Comparison of ENCODE assay signal across 9 cellular contexts in genomic region chrX:48683411-48683982, GRCh38. TPM values are rescaled to one million over a fixed set of nuclear protein-coding genes. Genes with fewer than 3 reads are reported as not detected.
A peak's percentile ranks its signal among the peaks of the same experiment; 100 is the strongest.
DNase-seq lines count a peak whose midpoint lies in the region; ATAC-seq and TF ChIP-seq lines count a peak whose summit lies in the region.
"Had no signal": no experiment of that assay in that cellular context is flagged by ENCODE, and none has a peak within 500 bp of the region (broad histone marks: within the 10 kb centered on the region; RNA-seq: fewer than 3 reads in every experiment).

TSS of gene WAS (plus strand) at chrX:48683799. CDS start at chrX:48683854, 55 bp downstream.

- H3K27me3 ChIP-seq in SU-DHL-6 (ENCODE audit: low read length): no peaks in the 10 kb centered on the region
- no peaks in the 10 kb centered on the region for H3K27me3 ChIP-seq in H9 (ENCODE audit: insufficient read depth, low read length)

- H3K56ac ChIP-seq in H9 (ENCODE audit: insufficient read length, low read depth, low read length): no peak within 1 kb of the TSS

- H3K4me2 ChIP-seq in SU-DHL-6 (ENCODE audit: low read depth, low read length, poor library complexity, severe bottlenecking): peak within 1 kb of the TSS; percentile 93
- H3K4me2 ChIP-seq in H9 (ENCODE audit: insufficient read depth, insufficient read length, low read length): no peak within 1 kb of the TSS

- H3K9me2 ChIP-seq in SU-DHL-6 (replicated peaks; ENCODE audit: insufficient read depth, low read length): no peaks in the 10 kb centered on the region

- H3K4me3 Mint-ChIP-seq in dendritic cell treated with granulocyte-macrophage colony-stimulating factor and Interleukin-4, amounts not matched to agents 40 ng/mL and 50 ng/mL, for 4 days: peak within 1 kb of the TSS; percentile 99
- H3K4me3 Mint-ChIP-seq in progenitor cell of endocrine pancreas (ENCODE audit: low read depth) (no peak within 1 kb of the TSS), H9 (no peak within 1 kb of the TSS)

- H2AK5ac ChIP-seq in H9 (ENCODE audit: insufficient read length, low read length): no peak within 1 kb of the TSS

- intact Hi-C loops in dendritic cell treated with granulocyte-macrophage colony-stimulating factor and Interleukin-4, amounts not matched to agents 40 ng/mL and 50 ng/mL, for 4 days (cut with micrococcal nuclease): loop anchor here (1.0 to 5.0 kb wide), 3 partner anchors 13 to 213 kb away; partner anchors contain the start of genes HDAC6, PQBP1, SUV39H1 and TIMM17B

- WGBS in H9 (ENCODE audit: extremely low coverage, insufficient read length, low lambda C conversion rate): no CpG with 5 or more reads among the region's 13 CpGs

- no peaks in the 10 kb centered on the region for H4K20me1 ChIP-seq in SU-DHL-6 (ENCODE audit: low read depth, low read length)
- no peaks in the 10 kb centered on the region for H4K20me1 ChIP-seq in H9 (ENCODE audit: control insufficient read depth, insufficient read depth, insufficient read length)

- H2AFZ ChIP-seq in SU-DHL-6 (ENCODE audit: low read depth, low read length, severe bottlenecking) (peak within 1 kb of the TSS; percentile 94), H9 (ENCODE audit: low read length) (no peak within 1 kb of the TSS)

- H3K18ac ChIP-seq in H9 (ENCODE audit: insufficient read length, low read depth, low read length): no peak within 1 kb of the TSS

- no peak within 1 kb of the TSS for H2BK20ac ChIP-seq in H9 (ENCODE audit: low read depth, low read length, poor library complexity, severe bottlenecking)

- peaks cover 80% of the 10 kb centered on the region for H3K4me1 Mint-ChIP-seq in dendritic cell treated with granulocyte-macrophage colony-stimulating factor and Interleukin-4, amounts not matched to agents 40 ng/mL and 50 ng/mL, for 4 days (ENCODE audit: low read depth)
- no peaks in the 10 kb centered on the region for H3K4me1 Mint-ChIP-seq in progenitor cell of endocrine pancreas (ENCODE audit: low read depth)
- H3K4me1 Mint-ChIP-seq in H9: no peaks in the 10 kb centered on the region

- no peaks in the 10 kb centered on the region for H3K4me1 ChIP-seq in H9 (ENCODE audit: insufficient read depth, low read length)

- no peak within 1 kb of the TSS for H4K5ac ChIP-seq in H9 (ENCODE audit: insufficient read length, low read depth, low read length)

- peak within 1 kb of the TSS; percentile 99 for H3K27ac Mint-ChIP-seq in dendritic cell treated with granulocyte-macrophage colony-stimulating factor and Interleukin-4, amounts not matched to agents 40 ng/mL and 50 ng/mL, for 4 days
- H3K27ac Mint-ChIP-seq in progenitor cell of endocrine pancreas (no peak within 1 kb of the TSS), H9 (no peak within 1 kb of the TSS)

- H2BK15ac ChIP-seq in H9 (ENCODE audit: low read depth, low read length): no peak within 1 kb of the TSS

- H3K9ac ChIP-seq in SU-DHL-6 (ENCODE audit: low read length) (peak within 1 kb of the TSS; percentile 88), H9 (ENCODE audit: extremely low read depth, insufficient read length, low read length) (no peak within 1 kb of the TSS)

- DNase-seq in GM13976 (ENCODE audit: low spot score): peak; percentile 79
- peak; percentile 17 to 25 for DNase-seq in stimulated activated CD4-positive, alpha-beta T cell treated with anti-CD3 and anti-CD28 coated beads, Interleukin-4, amount 100 ng/mL, for 4 hours
- DNase-seq in progenitor cell of endocrine pancreas (ENCODE audit: low spot score, unreplicated experiment): no peak
- no peak for DNase-seq in NCI-H1436 treated with DMSO at 0.1 percent for 48 hours (lab: John Stamatoyannopoulos, UW)
- no peak for DNase-seq in H9

- H3K27ac ChIP-seq in SU-DHL-6 (ENCODE audit: low read depth, low read length) (peak within 1 kb of the TSS; percentile 72), H9 (ENCODE audit: insufficient read length, low read depth, low read length) (no peak within 1 kb of the TSS)

- peaks cover 16% of the 10 kb centered on the region for H3K79me2 ChIP-seq in SU-DHL-6 (ENCODE audit: insufficient read depth, low read length)
- no peaks in the 10 kb centered on the region for H3K79me2 ChIP-seq in H9 (ENCODE audit: insufficient read depth, low read length)

- H3K9me3 ChIP-seq in SU-DHL-6 (ENCODE audit: insufficient read depth, low read length) (no peaks in the 10 kb centered on the region), H9 (ENCODE audit: control insufficient read depth, low read depth, low read length) (peaks cover 48% of the 10 kb centered on the region)

- no peak within 1 kb of the TSS for H4K91ac ChIP-seq in H9 (ENCODE audit: insufficient read length, low read depth, low read length)

- peak; percentile 54 for ATAC-seq in HG02588 (IDR thresholded peaks at IDR 0.05; ENCODE audit: unreplicated experiment)

- peaks cover 49% of the 10 kb centered on the region for H3K36me3 Mint-ChIP-seq in dendritic cell treated with granulocyte-macrophage colony-stimulating factor and Interleukin-4, amounts not matched to agents 40 ng/mL and 50 ng/mL, for 4 days (ENCODE audit: low read depth)
- H3K36me3 Mint-ChIP-seq in progenitor cell of endocrine pancreas (ENCODE audit: insufficient read depth): peaks cover 1% of the 10 kb centered on the region
- H3K36me3 Mint-ChIP-seq in H9 (ENCODE audit: insufficient read depth in 1 of 3, low read depth in 3 of 3): peaks cover 3 to 8% (median 7%) of the 10 kb centered on the region in 3 experiments; a peak in 5 of 7 replicates

- no peak within 1 kb of the TSS for H3K14ac ChIP-seq in H9 (ENCODE audit: insufficient read depth, low read length)

- no peaks in the 10 kb centered on the region for H3K79me1 ChIP-seq in H9 (ENCODE audit: insufficient read depth, low read depth, low read length, poor library complexity, severe bottlenecking)

- H3K9me3 Mint-ChIP-seq in dendritic cell treated with granulocyte-macrophage colony-stimulating factor and Interleukin-4, amounts not matched to agents 40 ng/mL and 50 ng/mL, for 4 days: no peaks in the 10 kb centered on the region
- peaks cover 28% of the 10 kb centered on the region for H3K9me3 Mint-ChIP-seq in progenitor cell of endocrine pancreas (ENCODE audit: low read depth)
- H3K9me3 Mint-ChIP-seq in H9: peaks cover 70 to 82% of the 10 kb centered on the region in 2 experiments

- H3K23ac ChIP-seq in H9 (ENCODE audit: insufficient read length, low read depth, low read length): no peak within 1 kb of the TSS

- no peak within 1 kb of the TSS for H2BK12ac ChIP-seq in H9 (ENCODE audit: insufficient read length, low read depth, low read length)

- H3K4ac ChIP-seq in H9 (ENCODE audit: low read depth, low read length): no peak within 1 kb of the TSS

- TF ChIP-seq CTCF in GM13976 (IDR thresholded peaks at IDR 0.05; ENCODE audit: borderline replicate concordance, control extremely low read depth, extremely low read depth, insufficient read depth, missing control alignments) (no peak), SU-DHL-6 (IDR thresholded peaks at IDR 0.05; ENCODE audit: insufficient read depth, low read length, poor library complexity, severe bottlenecking) (no peak), progenitor cell of endocrine pancreas (IDR thresholded peaks at IDR 0.05; ENCODE audit: unreplicated experiment) (no peak), H9 (conservative IDR thresholded peaks at IDR 0.05) (no peak)

- in situ Hi-C loops in GM13976 (cut with MboI; ENCODE audit: low sequenced_read_pairs, unreplicated experiment): no loop called here

- H2BK120ac ChIP-seq in H9 (ENCODE audit: low read depth, low read length, poor library complexity, severe bottlenecking): no peak within 1 kb of the TSS

- H3K36me3 ChIP-seq in SU-DHL-6 (ENCODE audit: low read length): no peaks in the 10 kb centered on the region; the same call in 1 of the 2 replicates

- 0 out of 2 replicates have a peak, but pooled peaks cover under 1% of the 10 kb centered on the region for H3F3A ChIP-seq in SU-DHL-6 (ENCODE audit: insufficient read depth)

- H4K8ac ChIP-seq in H9 (replicated peaks; ENCODE audit: insufficient read length, low read depth, low read length): no peak within 1 kb of the TSS

- H3K4me3 ChIP-seq in SU-DHL-6 (ENCODE audit: insufficient read depth, low read length, poor library complexity, severe bottlenecking): peak within 1 kb of the TSS; percentile 93

- no peaks in the 10 kb centered on the region for H3K27me3 Mint-ChIP-seq in dendritic cell treated with granulocyte-macrophage colony-stimulating factor and Interleukin-4, amounts not matched to agents 40 ng/mL and 50 ng/mL, for 4 days
- H3K27me3 Mint-ChIP-seq in progenitor cell of endocrine pancreas: peaks cover 38% of the 10 kb centered on the region
- peaks cover 32% of the 10 kb centered on the region for H3K27me3 Mint-ChIP-seq in H9 (ENCODE audit: low read depth)

- no peak within 1 kb of the TSS for H3T11ph ChIP-seq in H9 (ENCODE audit: low read length)

- H3K23me2 ChIP-seq in H9 (ENCODE audit: insufficient read length, low read depth, low read length, poor library complexity, severe bottlenecking): no peaks in the 10 kb centered on the region

- H2BK5ac ChIP-seq in H9 (ENCODE audit: insufficient read length, low read length): no peak within 1 kb of the TSS

RNA-seq across cellular contexts. Expression of gene WAS, which starts in this region (rescaled TPM):
- total RNA-seq in progenitor cell of endocrine pancreas (0.62 and 1.2 TPM in 2 replicates), H9 (2021) (0.24 and 0.61 TPM in 2 replicates)
- total RNA-seq: bronchial epithelial cell had no signal

Comparison
In these comparisons a context has a peak if more than half of its experiments do, and no peak if none do; other contexts are left out.
1. DNase-seq: peak in GM13976 (single experiment) and stimulated activated CD4-positive, alpha-beta T cell treated with anti-CD3 and anti-CD28 coated beads, Interleukin-4, amount 100 ng/mL, for 4 hours (2 of 2); none in progenitor cell of endocrine pancreas (single experiment), NCI-H1436 treated with DMSO at 0.1 percent for 48 hours (single experiment) and H9 (single experiment).